In the genomic region with DNA sequence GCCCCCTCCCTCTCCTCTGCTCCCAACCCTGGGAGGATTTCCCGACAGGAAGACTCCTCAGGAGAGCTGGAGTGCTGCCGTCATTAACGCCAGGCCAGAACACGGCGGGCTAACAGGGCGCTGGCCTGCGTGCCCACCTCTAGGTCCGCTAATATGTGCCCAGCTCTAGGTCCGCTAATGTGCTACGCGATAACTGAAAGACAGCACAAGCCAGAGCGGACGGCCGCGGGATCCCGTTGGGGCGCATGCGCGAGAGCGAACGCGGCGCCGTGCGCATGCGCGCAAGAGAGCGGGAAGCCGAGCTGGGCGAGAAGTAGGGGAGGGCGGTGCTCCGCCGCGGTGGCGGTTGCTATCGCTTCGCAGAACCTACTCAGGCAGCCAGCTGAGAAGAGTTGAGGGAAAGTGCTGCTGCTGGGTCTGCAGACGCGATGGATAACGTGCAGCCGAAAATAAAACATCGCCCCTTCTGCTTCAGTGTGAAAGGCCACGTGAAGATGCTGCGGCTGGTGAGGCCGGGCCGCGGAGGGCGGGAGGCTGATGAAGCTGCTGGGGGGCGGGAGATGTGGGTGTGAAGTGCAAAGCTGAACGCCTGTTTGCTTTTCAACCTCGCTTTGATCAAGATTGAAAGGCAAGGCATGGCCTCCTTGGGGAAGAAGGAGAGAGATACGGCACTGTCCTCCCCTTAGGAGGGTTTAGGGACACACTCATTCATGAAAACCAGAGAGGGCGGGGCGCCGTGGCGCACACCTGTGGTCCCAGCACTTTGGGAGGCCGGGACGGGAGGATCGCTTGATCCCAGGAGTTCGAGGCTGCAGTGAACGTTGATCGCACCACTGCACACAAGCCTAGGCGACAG, we compare ENCODE assay signal across 8 cellular contexts. TPM values are rescaled to one million over a fixed set of nuclear protein-coding genes. Genes with fewer than 3 reads are reported as not detected.
DNase-seq lines count a peak whose midpoint lies in the region; ATAC-seq and TF ChIP-seq lines count a peak whose summit lies in the region.

CKLF (plus strand) TSS at position 289 of the 856 bp plus-strand sequence; CDS start at position 429, 140 bp downstream.

- H3K4me1 ChIP-seq in hepatocyte (ENCODE audit: insufficient read depth) (peaks cover 21% of the 10 kb centered on the region), aorta (ENCODE audit: control insufficient read depth in 1 of 2, insufficient read depth in 2 of 2, low read length in 2 of 2) (peaks cover 3 to 5% of the 10 kb centered on the region in 2 donors)

- peak within 1 kb of the TSS; percentile 90 for H3K27ac ChIP-seq in hepatocyte
- peak within 1 kb of the TSS in 1 of 2 donors; percentile 92 for H3K27ac ChIP-seq in aorta (ENCODE audit: low read depth in 1 of 2, low read length in 2 of 2)

- ATAC-seq in GM18511 (IDR thresholded peaks at IDR 0.05; ENCODE audit: unreplicated experiment) (peak; percentile 75), HG02981 (IDR thresholded peaks at IDR 0.05; ENCODE audit: unreplicated experiment) (peak; percentile 62), aorta (ENCODE audit: low FRiP score) (peak; percentile 93)

- TF ChIP-seq CTCF in astrocyte of the cerebellum (IDR thresholded peaks at IDR 0.05; ENCODE audit: low read depth, low read length, missing control alignments) (no peak), hepatocyte (IDR thresholded peaks at IDR 0.05; ENCODE audit: poor library complexity) (no peak)

- peaks cover 38% of the 10 kb centered on the region for H3K79me2 ChIP-seq in hepatocyte

- peak within 1 kb of the TSS; percentile 80 for H3K4me2 ChIP-seq in hepatocyte

- H3K27me3 ChIP-seq in hepatocyte (no peaks in the 10 kb centered on the region), aorta (ENCODE audit: control insufficient read depth in 1 of 2, insufficient read depth in 2 of 2, low read length in 1 of 2) (no peaks in the 10 kb centered on the region)

- H4K20me1 ChIP-seq in hepatocyte (ENCODE audit: insufficient read depth, poor library complexity, severe bottlenecking): no peaks in the 10 kb centered on the region

- H3K9me3 ChIP-seq in hepatocyte (ENCODE audit: low read depth) (no peaks in the 10 kb centered on the region), aorta (ENCODE audit: control insufficient read depth, low read length) (no peaks in the 10 kb centered on the region)

- DNase-seq in NCI-H2081 treated with DMSO at 0.1 percent for 48 hours (lab: John Stamatoyannopoulos, UW) (peak; percentile 35), T1000 (lab: John Stamatoyannopoulos, UW) (peak; percentile 78), astrocyte of the cerebellum (ENCODE audit: low read depth) (peak; percentile 54), hepatocyte (ENCODE audit: low spot score) (peak; percentile 94), retina (peak; percentile 98), aorta (peak; percentile 93 to 97)

- intact Hi-C loops in aorta (cut with DNase I): loop anchor here in 1 of 2 donors (1.0 to 5.0 kb wide), 3 partner anchors 35 to 70 kb away; partner anchors contain the start of gene CMTM3

- peak within 1 kb of the TSS; percentile 87 for H2AFZ ChIP-seq in hepatocyte

- H3K9me2 ChIP-seq in hepatocyte (replicated peaks; ENCODE audit: insufficient read depth): no peaks in the 10 kb centered on the region

- H3K4me3 ChIP-seq in astrocyte of the cerebellum (ENCODE audit: low read depth, low read length) (peak within 1 kb of the TSS; percentile 52), hepatocyte (peak within 1 kb of the TSS; percentile 31), aorta (ENCODE audit: low read length in 2 of 2) (peak within 1 kb of the TSS; percentile 62 to 64)

- WGBS in hepatocyte (ENCODE audit: low lambda C conversion rate, missing lambda C conversion rate): 25% methylated on average over 61 of the region's 63 CpGs
- WGBS in aorta, 2 donors: 7 to 8% methylated on average over 63 of the region's 63 CpGs

- in situ Hi-C loops in astrocyte of the cerebellum (cut with HindIII; ENCODE audit: low sequenced_read_pairs): no loop called here

- H3K36me3 ChIP-seq in hepatocyte (replicated peaks; ENCODE audit: insufficient read depth, low read depth) (no peaks in the 10 kb centered on the region), aorta (ENCODE audit: control insufficient read depth in 1 of 2, insufficient read depth in 2 of 2, low read length in 1 of 2) (no peaks in the 10 kb centered on the region)

RNA-seq across cellular contexts. Expression of gene CKLF, which starts in this region (rescaled TPM):
- total RNA-seq in hepatocyte: 39.9 and 69.1 TPM in 2 replicates
- polyA plus RNA-seq in hepatocyte: 50.7 and 53.5 TPM in 2 replicates
- 10 to 100 TPM; 23.4 to 44.4 TPM for total RNA-seq in aorta
- 10 to 100 TPM; 19.9 to 45.0 TPM for polyA plus RNA-seq in aorta

Comparison
In these comparisons a context has a peak if more than half of its experiments do, and no peak if none do; other contexts are left out.
1. DNase-seq: peak in every context shown above with its lines; median percentile 98 in retina; 95 in aorta; 94 in hepatocyte; 78 in T1000; 54 in astrocyte of the cerebellum; 35 in NCI-H2081 treated with DMSO at 0.1 percent for 48 hours.